Comparison of ENCODE assay signal across 8 cellular contexts in genomic region chr13:23888658-23889597, GRCh38. TPM values are rescaled to one million over a fixed set of nuclear protein-coding genes. Genes with fewer than 3 reads are reported as not detected.
A peak's percentile ranks its signal among the peaks of the same experiment; 100 is the strongest.
DNase-seq lines count a peak whose midpoint lies in the region; ATAC-seq and TF ChIP-seq lines count a peak whose summit lies in the region.

MIPEP (minus strand) TSS chr13:23889400; CDS start chr13:23889320, 80 bp downstream.

- ATAC-seq in GM21529 (IDR thresholded peaks at IDR 0.05; ENCODE audit: unreplicated experiment), result peak; percentile 92
- peak; percentile 93 to 94 for ATAC-seq in activated T-cell treated with anti-CD3 and anti-CD28 coated beads, Interleukin-2, amount 50 U/mL, for 4 hours

- no peaks in the 10 kb centered on the region for H3K27me3 ChIP-seq in esophagus (ENCODE audit: control insufficient read depth in 1 of 2, insufficient read depth in 2 of 2, low read length in 2 of 2)
- H3K27me3 ChIP-seq in muscle layer of colon (ENCODE audit: control insufficient read depth in 1 of 2, insufficient read depth in 2 of 2, low read length in 2 of 2), result no peaks in the 10 kb centered on the region

- H3K36me3 Mint-ChIP-seq in IgD-negative memory B cell, result no peaks in the 10 kb centered on the region
- H3K36me3 Mint-ChIP-seq in activated T-cell treated with anti-CD3 and anti-CD28 coated beads, Interleukin-2, amount 50 U/mL, for 4 hours (ENCODE audit: insufficient read depth), result peaks cover 4% of the 10 kb centered on the region

- H3K9me3 ChIP-seq in esophagus (ENCODE audit: control insufficient read depth in 2 of 2, insufficient read depth in 1 of 2, low read depth in 1 of 2, low read length in 1 of 2) (no peaks in the 10 kb centered on the region), muscle layer of colon (ENCODE audit: low read length) (no peaks in the 10 kb centered on the region)

- H3K36me3 ChIP-seq in esophagus (ENCODE audit: control insufficient read depth in 2 of 2, insufficient read depth in 2 of 2, low read length in 1 of 2) (peaks cover 0 to 5% of the 10 kb centered on the region in 2 donors), muscle layer of colon (ENCODE audit: insufficient read depth, low read length) (peaks cover 5% of the 10 kb centered on the region)

- no peaks in the 10 kb centered on the region for H3K4me1 ChIP-seq in esophagus (ENCODE audit: control insufficient read depth in 2 of 2, insufficient read depth in 2 of 2, low read length in 1 of 2)
- H3K4me1 ChIP-seq in muscle layer of colon (ENCODE audit: insufficient read depth, low read length), result peaks cover 14% of the 10 kb centered on the region

- H3K4me3 ChIP-seq in esophagus (ENCODE audit: low read depth in 1 of 2, low read length in 2 of 2), result peak within 1 kb of the TSS; percentile 87 to 90
- H3K4me3 ChIP-seq in muscle layer of colon (ENCODE audit: low read depth in 1 of 2, low read length in 2 of 2), result peak within 1 kb of the TSS; percentile 92 to 93

- H3K27ac Mint-ChIP-seq in IgD-negative memory B cell, result peak within 1 kb of the TSS; percentile 15 to 90 (median 48)

- H3K4me1 Mint-ChIP-seq in IgD-negative memory B cell, result peaks cover 16 to 22% (median 17%) of the 10 kb centered on the region in 3 donors
- H3K4me1 Mint-ChIP-seq in activated T-cell treated with anti-CD3 and anti-CD28 coated beads, Interleukin-2, amount 50 U/mL, for 4 hours (ENCODE audit: low read depth), result peaks cover 23% of the 10 kb centered on the region

- H3K9ac ChIP-seq in muscle layer of colon (ENCODE audit: low read length), result peak within 1 kb of the TSS; percentile 68

- H3K27me3 Mint-ChIP-seq in IgD-negative memory B cell, result no peaks in the 10 kb centered on the region
- no peaks in the 10 kb centered on the region for H3K27me3 Mint-ChIP-seq in activated T-cell treated with anti-CD3 and anti-CD28 coated beads, Interleukin-2, amount 50 U/mL, for 4 hours (ENCODE audit: low read depth)

- peak; percentile 92 for DNase-seq in DMS53 treated with DMSO at 0.1 percent for 48 hours (lab: John Stamatoyannopoulos, UW; ENCODE audit: unreplicated experiment)
- peak; percentile 90 for DNase-seq in activated T-cell treated with anti-CD3 and anti-CD28 coated beads, Interleukin-2, amount 50 U/mL, for 4 hours
- DNase-seq in stimulated activated CD8-positive, alpha-beta memory T cell treated with anti-CD3 and anti-CD28 coated beads, Interleukin-7, amount 100 ng/mL, for 24 hours (ENCODE audit: low read depth), result peak; percentile 83

- H3K9me3 Mint-ChIP-seq in IgD-negative memory B cell, result no peaks in the 10 kb centered on the region
- H3K9me3 Mint-ChIP-seq in activated T-cell treated with anti-CD3 and anti-CD28 coated beads, Interleukin-2, amount 50 U/mL, for 4 hours, result no peaks in the 10 kb centered on the region

- WGBS in esophagus, 2 donors, result 0% methylated on average over 72 to 73 of the region's 73 CpGs

- peak within 1 kb of the TSS; percentile 86 to 97 (median 92) for H3K4me3 Mint-ChIP-seq in IgD-negative memory B cell
- peak within 1 kb of the TSS; percentile 86 for H3K4me3 Mint-ChIP-seq in activated T-cell treated with anti-CD3 and anti-CD28 coated beads, Interleukin-2, amount 50 U/mL, for 4 hours

- H3K27ac ChIP-seq in esophagus (ENCODE audit: low read depth in 2 of 2, low read length in 1 of 2) (peak within 1 kb of the TSS; percentile 94 to 96), muscle layer of colon (ENCODE audit: low read depth, low read length) (peak within 1 kb of the TSS; percentile 95)

TF ChIP-seq in PFSK-1, 5 proteins besides CTCF, POLR2A, EP300 and RAD21:
- no peak for TF ChIP-seq TAF1 (IDR thresholded peaks at IDR 0.05; ENCODE audit: borderline replicate concordance, insufficient read depth, low read length)
- no peak for TF ChIP-seq REST (IDR thresholded peaks at IDR 0.05; ENCODE audit: insufficient read depth in 1 of 2, low read depth in 2 of 2, low read length in 2 of 2)
- peak; percentile 26 for TF ChIP-seq FOXP2 (optimal IDR thresholded peaks at IDR 0.05; ENCODE audit: borderline replicate concordance, extremely low read depth, extremely low read length, insufficient read depth)
- TF ChIP-seq SIN3A (IDR thresholded peaks at IDR 0.05; ENCODE audit: borderline replicate concordance, insufficient read depth, low read length), result peak; percentile 95; the same call in 1 of the 2 replicates

RNA-seq across cellular contexts. Expression of gene MIPEP, which starts in this region (rescaled TPM):
- polyA plus RNA-seq in IgD-negative memory B cell (11.7 TPM), esophagus (10 to 100 TPM; 16.3 to 16.7 TPM)
- polyA plus RNA-seq in PFSK-1 (2012; ENCODE audit: insufficient read length, low read depth), result 8.0 TPM
- total RNA-seq in activated T-cell treated with anti-CD3 and anti-CD28 coated beads, Interleukin-2, amount 50 U/mL, for 4 hours, result 10 to 100 TPM; 15.1 to 20.1 (median 17.4) TPM

Comparison
In these comparisons a context has a peak if more than half of its experiments do, and no peak if none do; other contexts are left out.
1. Peak in every context shown above with its lines: DNase-seq, ATAC-seq, H3K4me3 ChIP-seq and H3K27ac ChIP-seq.